ENCODE assay signal across 24 cellular contexts in genomic region chr6:43401730-43402129, GRCh38. TPM values are rescaled to one million over a fixed set of nuclear protein-coding genes. Genes with fewer than 3 reads are reported as not detected.
"Had no signal": no experiment of that assay in that cellular context is flagged by ENCODE, and none has a peak within 500 bp of the region (broad histone marks: within the 10 kb centered on the region; RNA-seq: fewer than 3 reads in every experiment).

No MANE protein-coding gene starts in this region.

- H3K27ac ChIP-seq: coronary artery, esophagus muscularis mucosa, foreskin keratinocyte, gastroesophageal sphincter, neutrophil, pancreas, sigmoid colon, thoracic aorta, tibial nerve, upper lobe of right lung, uterus had no signal

- H3K27me3 ChIP-seq: foreskin keratinocyte, pancreas, sigmoid colon, tibial nerve, uterus had no signal

- ATAC-seq: foreskin keratinocyte; gastroesophageal sphincter; left colon; natural killer cell; pancreas; stimulated activated effector memory CD8-positive, alpha-beta T cell treated with anti-CD3 and anti-CD28 coated beads, Interleukin-12 subunit alpha, Interleukin-12 subunit beta, amount 100 ng/mL, for 72 hours; upper lobe of right lung had no signal

- H3K4me3 ChIP-seq: coronary artery, esophagus muscularis mucosa, gastroesophageal sphincter, lung, pancreas, sigmoid colon, thoracic aorta, tibial nerve, upper lobe of right lung, uterus had no signal

- H3K4me1 ChIP-seq: esophagus muscularis mucosa, gastroesophageal sphincter, pancreas, sigmoid colon, tibial nerve, upper lobe of right lung, uterus had no signal

- FAIRE-seq: endothelial cell of umbilical vein, pancreas had no signal

- H3K36me3 ChIP-seq: esophagus muscularis mucosa, gastroesophageal sphincter, neutrophil, pancreas, sigmoid colon, thoracic aorta, tibial nerve, upper lobe of right lung, uterus had no signal

- H3K9me3 ChIP-seq: esophagus muscularis mucosa, gastroesophageal sphincter, neutrophil, pancreas, sigmoid colon, thoracic aorta, upper lobe of right lung, uterus had no signal

- DNase-seq: dermis blood vessel endothelial cell; effector memory CD4-positive, alpha-beta T cell; foreskin keratinocyte; left colon; natural killer cell; pancreas; retina; sigmoid colon; stimulated activated CD4-positive, alpha-beta T cell treated with anti-CD3 and anti-CD28 coated beads, Interleukin-2, amount 100 ng/mL, for 24 hours; stimulated activated CD4-positive, alpha-beta T cell treated with anti-CD3 and anti-CD28 coated beads, Interleukin-4, amount 100 ng/mL, for 24 hours; stimulated activated naive CD4-positive, alpha-beta T cell treated with Interleukin-2 at 50 U/mL for 16 hours; substantia nigra; upper lobe of right lung; uterus had no signal

RNA-seq across cellular contexts. Expression of gene DLK2, which starts 53.6 kb away (rescaled TPM):
- total RNA-seq: endothelial cell of umbilical vein, kidney epithelial cell, natural killer cell, sigmoid colon, thoracic aorta had no signal
